ENCODE assay signal across 21 cellular contexts in genomic region chr3:39750677-39751076, GRCh38. TPM values are rescaled to one million over a fixed set of nuclear protein-coding genes. Genes with fewer than 3 reads are reported as not detected.
DNase-seq lines count a peak whose midpoint lies in the region; ATAC-seq and TF ChIP-seq lines count a peak whose summit lies in the region.
"Had no signal": no experiment of that assay in that cellular context is flagged by ENCODE, and none has a peak within 500 bp of the region (broad histone marks: within the 10 kb centered on the region; RNA-seq: fewer than 3 reads in every experiment).

No MANE protein-coding gene starts in this region.

- peak; percentile 20 for DNase-seq in DMS53 (lab: John Stamatoyannopoulos, UW)
- no peak for DNase-seq in DMS53 treated with DMSO at 0.1 percent for 48 hours (lab: John Stamatoyannopoulos, UW; ENCODE audit: unreplicated experiment)
- DNase-seq in lung microvascular endothelial cell (ENCODE audit: low read depth in 2 of 2) = peak; percentile 13 to 24
- no peak for DNase-seq in G401 (ENCODE audit: low spot score)
- DNase-seq in amygdala (lab: John Stamatoyannopoulos, UW) = no peak
- DNase-seq in A172 (ENCODE audit: low spot score) = no peak
- DNase-seq: activated CD4-positive, alpha-beta T cell treated with anti-CD3 and anti-CD28 coated beads, Interleukin-2, amount 10 ng/mL, durations not matched to agents 7 days and 5 days; activated naive CD4-positive, alpha-beta T cell treated with anti-CD3 and anti-CD28 coated beads, Interleukin-2, amount 10 ng/mL, durations not matched to agents 7 days and 5 days; C1 segment of cervical spinal cord; foreskin melanocyte; left cardiac atrium; mucosa of descending colon; NCI-H146; NCI-H524; Peyer's patch; T1000; upper lobe of left lung had no signal

- peak; percentile 44 for ATAC-seq in GM21528 (IDR thresholded peaks at IDR 0.05; ENCODE audit: low FRiP score, unreplicated experiment)
- ATAC-seq: left cardiac atrium, mucosa of descending colon had no signal

- H3F3A ChIP-seq in Loucy (ENCODE audit: low read depth) = no peaks in the 10 kb centered on the region

- H3K36me3 ChIP-seq in Loucy (ENCODE audit: insufficient read depth, low read length) = no peaks in the 10 kb centered on the region
- H3K36me3 ChIP-seq: neutrophil, Peyer's patch, upper lobe of left lung had no signal

- H3K79me2 ChIP-seq in Loucy (ENCODE audit: insufficient read depth, low read length) = no peaks in the 10 kb centered on the region

- in situ Hi-C loops in G401 (cut with HindIII; ENCODE audit: low sequenced_read_pairs) = no loop called here

- peak overlapping the region; percentile 77 for H2AFZ ChIP-seq in Loucy (ENCODE audit: low read length)

- H3K9ac ChIP-seq in Loucy (ENCODE audit: low read depth, low read length, poor library complexity, severe bottlenecking) = no peak overlapping the region

- TF ChIP-seq CTCF in Loucy (conservative IDR thresholded peaks at IDR 0.05; ENCODE audit: low read length) = no peak

- H3K9me3 ChIP-seq in Loucy (ENCODE audit: insufficient read depth, low read depth, low read length) = no peaks in the 10 kb centered on the region
- H3K9me3 ChIP-seq: mucosa of descending colon, neutrophil, Peyer's patch, upper lobe of left lung had no signal

- no peaks in the 10 kb centered on the region for H3K9me2 ChIP-seq in Loucy (replicated peaks; ENCODE audit: low read depth, low read length)

- H3K4me1 ChIP-seq in Loucy (ENCODE audit: insufficient read depth, low read length, poor library complexity, severe bottlenecking) = peaks cover 33% of the 10 kb centered on the region
- H3K4me1 ChIP-seq: Peyer's patch, upper lobe of left lung had no signal

- H4K20me1 ChIP-seq in Loucy (ENCODE audit: insufficient read depth, low read length, poor library complexity, severe bottlenecking) = no peaks in the 10 kb centered on the region

- peak overlapping the region; percentile 40 for H3K4me2 ChIP-seq in Loucy (ENCODE audit: low read depth, low read length, poor library complexity, severe bottlenecking)

- H3K4me3 ChIP-seq in Loucy (ENCODE audit: low read length, poor library complexity, severe bottlenecking) = no peak overlapping the region
- H3K4me3 ChIP-seq: mucosa of descending colon, Peyer's patch, SK-N-MC, upper lobe of left lung had no signal

- no peaks in the 10 kb centered on the region for H3K27me3 ChIP-seq in Loucy (ENCODE audit: insufficient read depth, low read length, poor library complexity, severe bottlenecking)
- H3K27me3 ChIP-seq: neutrophil, Peyer's patch, upper lobe of left lung had no signal

RNA-seq across cellular contexts. Expression of gene MYRIP, which starts 58.7 kb away (rescaled TPM):
- total RNA-seq in lung microvascular endothelial cell = 4.8 and 5.7 TPM in 2 replicates
- not detected in 2 replicates for total RNA-seq in G401 (2014; rRNA removed; shearing (Covaris generic))
- not detected in 2 replicates for total RNA-seq in A172 (2014; rRNA removed; shearing (Covaris generic))
- total RNA-seq: activated CD4-positive, alpha-beta T cell treated with anti-CD3 and anti-CD28 coated beads, Interleukin-2, amount 10 ng/mL, durations not matched to agents 7 days and 5 days had no signal

Comparison
In these comparisons a context has a peak if more than half of its experiments do, and no peak if none do; other contexts are left out.
1. DNase-seq: peak in DMS53 (single experiment) and lung microvascular endothelial cell (2 of 2); none in DMS53 treated with DMSO at 0.1 percent for 48 hours (single experiment), G401 (single experiment), amygdala (0 of 56) and A172 (single experiment).